In genomic region chr2:158464426-158465281, GRCh38 we compare ENCODE assay signal across 1 cellular context.
TF ChIP-seq lines count a peak whose summit lies in the region.

No MANE protein-coding gene starts in this region.

TF ChIP-seq in SK-N-SH treated with all-trans-retinoic acid at 6 μM for 48 hours, 23 proteins besides CTCF, POLR2A, EP300 and RAD21 (continued from another document):
- no peak for TF ChIP-seq CSRNP3 (CRISPR knock-in tag; IDR thresholded peaks at IDR 0.05)
- TF ChIP-seq GLIS3 (CRISPR knock-in tag; IDR thresholded peaks at IDR 0.05), result no peak
- TF ChIP-seq ISL1 (CRISPR knock-in tag; IDR thresholded peaks at IDR 0.05), result no peak
- no peak for TF ChIP-seq POU6F1 (CRISPR knock-in tag; IDR thresholded peaks at IDR 0.05; ENCODE audit: borderline replicate concordance, low read depth)
